ENCODE assay signal across 1 cellular context in the genomic region with DNA sequence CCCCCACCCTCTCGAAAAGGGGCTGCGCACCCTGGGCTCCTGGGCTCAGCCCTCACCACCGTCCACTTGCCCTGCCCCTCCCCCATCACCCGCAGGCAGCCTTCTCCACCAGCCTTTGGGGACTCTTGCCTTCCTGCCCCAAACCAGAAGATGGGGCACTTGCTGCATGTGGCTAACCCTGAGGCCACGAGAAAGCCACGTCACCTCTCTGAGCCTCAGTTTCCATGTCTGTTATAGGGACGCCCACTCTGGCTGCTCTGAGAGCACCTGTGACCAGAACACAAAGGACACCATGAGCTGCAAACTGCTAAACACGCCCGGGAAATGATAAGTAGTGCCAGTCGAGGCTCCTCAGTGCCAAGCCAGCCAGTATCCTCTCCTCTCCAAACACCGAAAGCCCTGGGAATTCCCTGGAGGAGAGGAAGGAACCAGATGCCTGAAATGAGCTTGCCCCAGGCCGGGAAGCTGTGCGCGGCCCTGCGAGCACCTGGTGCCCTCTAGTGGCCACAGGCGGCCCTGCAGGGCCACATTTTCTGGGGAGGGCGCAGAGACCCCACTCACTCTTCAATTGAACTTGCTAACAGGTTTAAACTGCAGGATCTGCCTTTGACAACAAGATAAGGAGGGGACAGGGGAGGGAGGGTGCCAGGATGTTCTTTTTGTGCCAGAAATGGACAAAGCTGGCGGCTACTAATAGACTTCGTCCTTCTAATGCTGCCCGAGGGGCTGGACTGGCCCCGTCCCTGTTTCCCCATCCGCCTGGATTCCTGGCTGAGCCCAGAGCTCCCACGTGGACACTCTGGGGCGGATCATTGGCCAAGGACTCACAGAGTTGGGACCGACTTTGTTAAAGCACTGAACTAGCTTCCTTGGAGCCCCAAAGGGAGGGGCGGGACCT.
A peak's percentile ranks its signal among the peaks of the same experiment; 100 is the strongest.
TF ChIP-seq lines count a peak whose summit lies in the region.

No MANE protein-coding gene starts in this region.

TF ChIP-seq in HepG2, 621 proteins besides CTCF, POLR2A, EP300 and RAD21 (continued from another document and continues in another):
- TF ChIP-seq ZBTB44 (CRISPR knock-in tag; IDR thresholded peaks at IDR 0.05) (no peak), ZNF205 (CRISPR knock-in tag; IDR thresholded peaks at IDR 0.05) (peak; percentile 70; the same call in 1 of the 2 replicates), HNF1B (CRISPR knock-in tag; IDR thresholded peaks at IDR 0.05) (peak; percentile 60; the same call in 1 of the 2 replicates), ZIK1 (CRISPR knock-in tag; IDR thresholded peaks at IDR 0.05; ENCODE audit: borderline replicate concordance, low read depth) (0 out of 2 replicates have a peak, but pooled peaks have one; percentile 31), TEF (CRISPR knock-in tag; IDR thresholded peaks at IDR 0.05) (no peak), DNMT1 (CRISPR knock-in tag; IDR thresholded peaks at IDR 0.05) (0 out of 2 replicates have a peak, but pooled peaks have one; percentile 36), KDM2A (CRISPR knock-in tag; IDR thresholded peaks at IDR 0.05; ENCODE audit: borderline replicate concordance, low read depth) (peak; percentile 57; the same call in 1 of the 2 replicates), ZNF557 (CRISPR knock-in tag; IDR thresholded peaks at IDR 0.05) (no peak), ZNF18 (CRISPR knock-in tag; IDR thresholded peaks at IDR 0.05; ENCODE audit: insufficient replicate concordance) (no peak), ZNF263 (CRISPR knock-in tag; IDR thresholded peaks at IDR 0.05) (0 out of 2 replicates have a peak, but pooled peaks have one; percentile 21), MAX (IDR thresholded peaks at IDR 0.05) (0 out of 2 replicates have a peak, but pooled peaks have one; percentile 16), FOXA3 (CRISPR knock-in tag; IDR thresholded peaks at IDR 0.05) (peak; percentile 19; the same call in 1 of the 2 replicates), ZC3H13 (CRISPR knock-in tag; IDR thresholded peaks at IDR 0.05) (0 out of 2 replicates have a peak, but pooled peaks have one; percentile 79), THAP11 (CRISPR knock-in tag; IDR thresholded peaks at IDR 0.05) (0 out of 2 replicates have a peak, but pooled peaks have one; percentile 9), MYNN (CRISPR knock-in tag; IDR thresholded peaks at IDR 0.05; ENCODE audit: low read depth) (0 out of 2 replicates have a peak, but pooled peaks have one; percentile 11), ZNF160 (CRISPR knock-in tag; IDR thresholded peaks at IDR 0.05) (peak; percentile 52; the same call in 1 of the 2 replicates), DBP (CRISPR knock-in tag; IDR thresholded peaks at IDR 0.05; ENCODE audit: not compliant biosample characterization) (peak; percentile 33), ZKSCAN5 (CRISPR knock-in tag; IDR thresholded peaks at IDR 0.05) (no peak), ZFP91 (CRISPR knock-in tag; IDR thresholded peaks at IDR 0.05; ENCODE audit: borderline replicate concordance) (peak; percentile 58; the same call in 1 of the 2 replicates), U2AF1 (optimal IDR thresholded peaks at IDR 0.05; ENCODE audit: low read depth, low read length) (peak; percentile 24), MXD3 (CRISPR knock-in tag; IDR thresholded peaks at IDR 0.05) (0 out of 2 replicates have a peak, but pooled peaks have one; percentile 36), HNF4A (CRISPR knock-in tag; IDR thresholded peaks at IDR 0.05) (0 out of 2 replicates have a peak, but pooled peaks have one; percentile 16), ZFP62 (CRISPR knock-in tag; IDR thresholded peaks at IDR 0.05) (no peak), KDM3A (CRISPR knock-in tag; IDR thresholded peaks at IDR 0.05; ENCODE audit: low read depth) (0 out of 2 replicates have a peak, but pooled peaks have one; percentile 55), ZNF7 (CRISPR knock-in tag; IDR thresholded peaks at IDR 0.05) (no peak), NR2F6 (IDR thresholded peaks at IDR 0.05) (no peak), NR2F6 (CRISPR knock-in tag; IDR thresholded peaks at IDR 0.05) (peak; percentile 33; the same call in 1 of the 2 replicates), ERF (CRISPR knock-in tag; IDR thresholded peaks at IDR 0.05) (peak; percentile 47; the same call in 1 of the 2 replicates), TARDBP (CRISPR knock-in tag; IDR thresholded peaks at IDR 0.05) (peak; percentile 51), LCORL (IDR thresholded peaks at IDR 0.05) (no peak), LCORL (CRISPR knock-in tag; IDR thresholded peaks at IDR 0.05) (peak; percentile 46)
- TF ChIP-seq, protein P1, sequence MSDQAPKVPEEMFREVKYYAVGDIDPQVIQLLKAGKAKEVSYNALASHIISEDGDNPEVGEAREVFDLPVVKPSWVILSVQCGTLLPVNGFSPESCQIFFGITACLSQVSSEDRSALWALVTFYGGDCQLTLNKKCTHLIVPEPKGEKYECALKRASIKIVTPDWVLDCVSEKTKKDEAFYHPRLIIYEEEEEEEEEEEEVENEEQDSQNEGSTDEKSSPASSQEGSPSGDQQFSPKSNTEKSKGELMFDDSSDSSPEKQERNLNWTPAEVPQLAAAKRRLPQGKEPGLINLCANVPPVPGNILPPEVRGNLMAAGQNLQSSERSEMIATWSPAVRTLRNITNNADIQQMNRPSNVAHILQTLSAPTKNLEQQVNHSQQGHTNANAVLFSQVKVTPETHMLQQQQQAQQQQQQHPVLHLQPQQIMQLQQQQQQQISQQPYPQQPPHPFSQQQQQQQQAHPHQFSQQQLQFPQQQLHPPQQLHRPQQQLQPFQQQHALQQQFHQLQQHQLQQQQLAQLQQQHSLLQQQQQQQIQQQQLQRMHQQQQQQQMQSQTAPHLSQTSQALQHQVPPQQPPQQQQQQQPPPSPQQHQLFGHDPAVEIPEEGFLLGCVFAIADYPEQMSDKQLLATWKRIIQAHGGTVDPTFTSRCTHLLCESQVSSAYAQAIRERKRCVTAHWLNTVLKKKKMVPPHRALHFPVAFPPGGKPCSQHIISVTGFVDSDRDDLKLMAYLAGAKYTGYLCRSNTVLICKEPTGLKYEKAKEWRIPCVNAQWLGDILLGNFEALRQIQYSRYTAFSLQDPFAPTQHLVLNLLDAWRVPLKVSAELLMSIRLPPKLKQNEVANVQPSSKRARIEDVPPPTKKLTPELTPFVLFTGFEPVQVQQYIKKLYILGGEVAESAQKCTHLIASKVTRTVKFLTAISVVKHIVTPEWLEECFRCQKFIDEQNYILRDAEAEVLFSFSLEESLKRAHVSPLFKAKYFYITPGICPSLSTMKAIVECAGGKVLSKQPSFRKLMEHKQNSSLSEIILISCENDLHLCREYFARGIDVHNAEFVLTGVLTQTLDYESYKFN (CRISPR knock-in tag; conservative IDR thresholded peaks at IDR 0.05): peak; percentile 38; the same call in 1 of the 2 replicates
- TF ChIP-seq, protein P2, sequence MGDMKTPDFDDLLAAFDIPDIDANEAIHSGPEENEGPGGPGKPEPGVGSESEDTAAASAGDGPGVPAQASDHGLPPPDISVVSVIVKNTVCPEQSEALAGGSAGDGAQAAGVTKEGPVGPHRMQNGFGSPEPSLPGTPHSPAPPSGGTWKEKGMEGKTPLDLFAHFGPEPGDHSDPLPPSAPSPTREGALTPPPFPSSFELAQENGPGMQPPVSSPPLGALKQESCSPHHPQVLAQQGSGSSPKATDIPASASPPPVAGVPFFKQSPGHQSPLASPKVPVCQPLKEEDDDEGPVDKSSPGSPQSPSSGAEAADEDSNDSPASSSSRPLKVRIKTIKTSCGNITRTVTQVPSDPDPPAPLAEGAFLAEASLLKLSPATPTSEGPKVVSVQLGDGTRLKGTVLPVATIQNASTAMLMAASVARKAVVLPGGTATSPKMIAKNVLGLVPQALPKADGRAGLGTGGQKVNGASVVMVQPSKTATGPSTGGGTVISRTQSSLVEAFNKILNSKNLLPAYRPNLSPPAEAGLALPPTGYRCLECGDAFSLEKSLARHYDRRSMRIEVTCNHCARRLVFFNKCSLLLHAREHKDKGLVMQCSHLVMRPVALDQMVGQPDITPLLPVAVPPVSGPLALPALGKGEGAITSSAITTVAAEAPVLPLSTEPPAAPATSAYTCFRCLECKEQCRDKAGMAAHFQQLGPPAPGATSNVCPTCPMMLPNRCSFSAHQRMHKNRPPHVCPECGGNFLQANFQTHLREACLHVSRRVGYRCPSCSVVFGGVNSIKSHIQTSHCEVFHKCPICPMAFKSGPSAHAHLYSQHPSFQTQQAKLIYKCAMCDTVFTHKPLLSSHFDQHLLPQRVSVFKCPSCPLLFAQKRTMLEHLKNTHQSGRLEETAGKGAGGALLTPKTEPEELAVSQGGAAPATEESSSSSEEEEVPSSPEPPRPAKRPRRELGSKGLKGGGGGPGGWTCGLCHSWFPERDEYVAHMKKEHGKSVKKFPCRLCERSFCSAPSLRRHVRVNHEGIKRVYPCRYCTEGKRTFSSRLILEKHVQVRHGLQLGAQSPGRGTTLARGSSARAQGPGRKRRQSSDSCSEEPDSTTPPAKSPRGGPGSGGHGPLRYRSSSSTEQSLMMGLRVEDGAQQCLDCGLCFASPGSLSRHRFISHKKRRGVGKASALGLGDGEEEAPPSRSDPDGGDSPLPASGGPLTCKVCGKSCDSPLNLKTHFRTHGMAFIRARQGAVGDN (CRISPR knock-in tag; IDR thresholded peaks at IDR 0.05): peak; percentile 96
- TF ChIP-seq, protein P3, sequence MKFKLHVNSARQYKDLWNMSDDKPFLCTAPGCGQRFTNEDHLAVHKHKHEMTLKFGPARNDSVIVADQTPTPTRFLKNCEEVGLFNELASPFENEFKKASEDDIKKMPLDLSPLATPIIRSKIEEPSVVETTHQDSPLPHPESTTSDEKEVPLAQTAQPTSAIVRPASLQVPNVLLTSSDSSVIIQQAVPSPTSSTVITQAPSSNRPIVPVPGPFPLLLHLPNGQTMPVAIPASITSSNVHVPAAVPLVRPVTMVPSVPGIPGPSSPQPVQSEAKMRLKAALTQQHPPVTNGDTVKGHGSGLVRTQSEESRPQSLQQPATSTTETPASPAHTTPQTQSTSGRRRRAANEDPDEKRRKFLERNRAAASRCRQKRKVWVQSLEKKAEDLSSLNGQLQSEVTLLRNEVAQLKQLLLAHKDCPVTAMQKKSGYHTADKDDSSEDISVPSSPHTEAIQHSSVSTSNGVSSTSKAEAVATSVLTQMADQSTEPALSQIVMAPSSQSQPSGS (CRISPR knock-in tag; IDR thresholded peaks at IDR 0.05): 0 out of 2 replicates have a peak, but pooled peaks have one; percentile 46
